Comparison of ENCODE assay signal across 8 cellular contexts in genomic region chr14:90767899-90768298, GRCh38.
"Had no signal": no experiment of that assay in that cellular context is flagged by ENCODE, and none has a peak within 500 bp of the region (broad histone marks: within the 10 kb centered on the region; RNA-seq: fewer than 3 reads in every experiment).

No MANE protein-coding gene starts in this region.

- FAIRE-seq: HepG2, HTR-8/SVneo, K562 had no signal

- H3K9ac ChIP-seq: KMS-11 had no signal

- H3K4me3 ChIP-seq: K562 had no signal

- DNase-seq: IMR-90, KBM-7, KG1 had no signal

- H3K27ac ChIP-seq: HL-60, KMS-11 had no signal

- ATAC-seq: HepG2, K562 had no signal
